In genomic region chr9:70924905-70925547, GRCh38 we compare ENCODE assay signal across 8 cellular contexts.
DNase-seq lines count a peak whose midpoint lies in the region; FAIRE-seq lines count a peak whose summit lies in the region.

No MANE protein-coding gene starts in this region.

- H3K79me2 ChIP-seq in Karpas-422 (ENCODE audit: low read length), result no peaks in the 10 kb centered on the region

- H3K27me3 ChIP-seq in Karpas-422 (ENCODE audit: low read length) (no peaks in the 10 kb centered on the region), mesenchymal stem cell (ENCODE audit: control insufficient read depth in 1 of 2, insufficient read depth in 1 of 2, low read length in 2 of 2) (no peaks in the 10 kb centered on the region)

- no peak overlapping the region for H3K4ac ChIP-seq in mesenchymal stem cell (ENCODE audit: low read depth in 1 of 2, low read length in 2 of 2)

- peak; percentile 68 for FAIRE-seq in RCC 7860 (lab: Jason Lieb, UNC)
- peak; percentile 86 for FAIRE-seq in endometrium (lab: Jason Lieb, UNC)

- no peak overlapping the region for H4K91ac ChIP-seq in mesenchymal stem cell (ENCODE audit: low read length)

- no peak overlapping the region for H3K18ac ChIP-seq in mesenchymal stem cell (ENCODE audit: low read depth in 1 of 2, low read length in 2 of 2)

- no peak overlapping the region for H2BK12ac ChIP-seq in mesenchymal stem cell (ENCODE audit: low read length in 2 of 2)

- no peak overlapping the region for H2BK5ac ChIP-seq in mesenchymal stem cell (ENCODE audit: low read depth, low read length, poor library complexity, severe bottlenecking)

- H4K20me1 ChIP-seq in Karpas-422 (ENCODE audit: insufficient read depth, low read depth, low read length), result no peaks in the 10 kb centered on the region

- H3K36me3 ChIP-seq in Karpas-422 (ENCODE audit: insufficient read depth, low read length) (no peaks in the 10 kb centered on the region), mesenchymal stem cell (ENCODE audit: control insufficient read depth in 1 of 2, insufficient read depth in 2 of 2, low read depth in 1 of 2, low read length in 2 of 2) (no peaks in the 10 kb centered on the region)

- H2BK15ac ChIP-seq in mesenchymal stem cell (ENCODE audit: low read depth, poor library complexity, severe bottlenecking), result no peak overlapping the region

- H3K79me1 ChIP-seq in mesenchymal stem cell (replicated peaks; ENCODE audit: low read length, poor library complexity, severe bottlenecking), result no peaks in the 10 kb centered on the region

- no peak overlapping the region for H3K27ac ChIP-seq in Karpas-422 (ENCODE audit: low read length)
- H3K27ac ChIP-seq in mesenchymal stem cell (ENCODE audit: low read length, poor library complexity, severe bottlenecking), result no peak overlapping the region

- DNase-seq in A172 (ENCODE audit: low spot score) (peak; percentile 84), GDM1 (lab: John Stamatoyannopoulos, UW) (peak; percentile 11), H4 (ENCODE audit: low spot score) (peak; percentile 71), Karpas-422 (peak; percentile 80), RCC 7860 (ENCODE audit: low spot score) (peak; percentile 57), mesenchymal stem cell (peak; percentile 70), HK-2 (ENCODE audit: unreplicated experiment) (no peak)

- 24% methylated on average over 5 of the region's 9 CpGs for WGBS in mesenchymal stem cell

- no peak overlapping the region for H2BK120ac ChIP-seq in mesenchymal stem cell (ENCODE audit: low read depth, low read length)

- no peak overlapping the region for H2AFZ ChIP-seq in Karpas-422 (ENCODE audit: low read length)
- H2AFZ ChIP-seq in mesenchymal stem cell (ENCODE audit: low read depth, low read length), result no peak overlapping the region

- no peaks in the 10 kb centered on the region for H3K9me3 ChIP-seq in Karpas-422 (ENCODE audit: low read length)
- H3K9me3 ChIP-seq in mesenchymal stem cell (ENCODE audit: control insufficient read depth, low read length), result no peaks in the 10 kb centered on the region

- no peak overlapping the region for H2AK5ac ChIP-seq in mesenchymal stem cell (ENCODE audit: low read length, severe bottlenecking)

- H3K4me2 ChIP-seq in Karpas-422 (ENCODE audit: low read depth, low read length, poor library complexity, severe bottlenecking), result no peak overlapping the region
- no peak overlapping the region for H3K4me2 ChIP-seq in mesenchymal stem cell (ENCODE audit: low read length, poor library complexity, severe bottlenecking)

- no peaks in the 10 kb centered on the region for H3K4me1 ChIP-seq in Karpas-422 (ENCODE audit: low read length)
- H3K4me1 ChIP-seq in mesenchymal stem cell (ENCODE audit: control insufficient read depth, insufficient read depth, low read depth, low read length), result no peaks in the 10 kb centered on the region

- H3K9me2 ChIP-seq in Karpas-422 (replicated peaks; ENCODE audit: insufficient read depth, low read length), result no peaks in the 10 kb centered on the region

- H3K14ac ChIP-seq in mesenchymal stem cell (ENCODE audit: low read length in 2 of 2), result no peak overlapping the region

- H3K23ac ChIP-seq in mesenchymal stem cell (ENCODE audit: low read length in 2 of 2), result no peak overlapping the region

- H3K4me3 ChIP-seq in Karpas-422 (ENCODE audit: low read length) (no peak overlapping the region), mesenchymal stem cell (ENCODE audit: insufficient read depth in 1 of 2, low read depth in 1 of 2, low read length in 2 of 2) (peak overlapping the region in 1 of 2 experiments; percentile 61)

- no peak overlapping the region for H3K9ac ChIP-seq in Karpas-422 (ENCODE audit: low read length)
- peak overlapping the region; percentile 78 for H3K9ac ChIP-seq in mesenchymal stem cell (ENCODE audit: low read length)

- no peak overlapping the region for H4K8ac ChIP-seq in mesenchymal stem cell (ENCODE audit: low read length)
